ENCODE assay signal across 1 cellular context in genomic region chr7:4190021-4190981, GRCh38.
TF ChIP-seq lines count a peak whose summit lies in the region.

No MANE protein-coding gene starts in this region.

TF ChIP-seq in HepG2, 621 proteins besides CTCF, POLR2A, EP300 and RAD21 (continued from another document):
- no peak for TF ChIP-seq THAP11 (CRISPR knock-in tag; IDR thresholded peaks at IDR 0.05)
- no peak for TF ChIP-seq ZNF343 (CRISPR knock-in tag; IDR thresholded peaks at IDR 0.05)
- no peak for TF ChIP-seq AFF4 (CRISPR knock-in tag; IDR thresholded peaks at IDR 0.05)
- no peak for TF ChIP-seq ATM (IDR thresholded peaks at IDR 0.05; ENCODE audit: borderline replicate concordance)
- TF ChIP-seq ZNF850 (CRISPR knock-in tag; conservative IDR thresholded peaks at IDR 0.05) = no peak
- TF ChIP-seq ADNP (CRISPR knock-in tag; IDR thresholded peaks at IDR 0.05) = no peak
- peak; percentile 80 to 87 for TF ChIP-seq MAFK (conservative IDR thresholded peaks at IDR 0.05 in 1 of 2, IDR thresholded peaks at IDR 0.05 in 1 of 2; ENCODE audit: low read length in 2 of 2)
